22 cellular contexts compared by ENCODE assay signal in the genomic region with DNA sequence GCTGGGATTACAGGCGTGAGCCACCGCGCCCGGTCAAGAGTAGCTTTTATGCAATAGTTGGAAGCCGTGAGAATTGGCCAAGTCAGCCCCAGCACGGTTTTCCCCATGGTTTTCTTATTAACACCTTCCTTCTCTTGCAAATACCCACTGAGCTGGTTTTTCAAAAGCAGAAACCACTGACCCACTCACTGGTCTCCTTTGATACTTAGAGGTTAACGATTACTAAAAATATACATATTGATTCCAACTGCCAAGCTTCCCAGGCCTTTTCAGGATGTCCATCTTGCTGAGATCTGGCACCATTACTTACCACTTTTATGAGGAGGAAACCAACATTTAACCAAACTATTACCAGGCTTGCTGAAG. TPM values are rescaled to one million over a fixed set of nuclear protein-coding genes. Genes with fewer than 3 reads are reported as not detected.
DNase-seq lines count a peak whose midpoint lies in the region; ATAC-seq, FAIRE-seq and TF ChIP-seq lines count a peak whose summit lies in the region.
"Had no signal": no experiment of that assay in that cellular context is flagged by ENCODE, and none has a peak within 500 bp of the region (broad histone marks: within the 10 kb centered on the region; RNA-seq: fewer than 3 reads in every experiment).

No MANE protein-coding gene starts in this region.

- H3K9me3 ChIP-seq in pancreas = no peaks in the 10 kb centered on the region
- H3K9me3 ChIP-seq: ascending aorta, HAP-1, left lung, Peyer's patch, right lobe of liver, SJCRH30 had no signal

- 3 to 11% methylated on average over 7 of the region's 7 CpGs for WGBS in pancreas, 2 donors

- no peaks in the 10 kb centered on the region for H3K27me3 ChIP-seq in pancreas
- H3K27me3 ChIP-seq: ascending aorta, dorsolateral prefrontal cortex, left lung, Peyer's patch, right lobe of liver had no signal

- no peak for FAIRE-seq in pancreas (lab: Jason Lieb, UNC)

- peak overlapping the region in 1 of 4 donors; percentile 23 for H3K27ac ChIP-seq in pancreas
- H3K27ac ChIP-seq: ascending aorta, dorsolateral prefrontal cortex, left lung, Peyer's patch, right lobe of liver, SJCRH30 had no signal

- no peak for TF ChIP-seq CTCF in pancreas (IDR thresholded peaks at IDR 0.05)

- H3K36me3 ChIP-seq in pancreas = no peaks in the 10 kb centered on the region
- H3K36me3 ChIP-seq: ascending aorta, HAP-1, left lung, Peyer's patch, right lobe of liver, SJCRH30 had no signal

- no peak overlapping the region for H3K4me3 ChIP-seq in pancreas
- H3K4me3 ChIP-seq: ascending aorta, dorsolateral prefrontal cortex, HAP-1, left lung, Peyer's patch, right lobe of liver, SJCRH30 had no signal

- ATAC-seq in GM18870 (IDR thresholded peaks at IDR 0.05; ENCODE audit: unreplicated experiment) = peak; percentile 22
- peak; percentile 10 for ATAC-seq in GM21529 (IDR thresholded peaks at IDR 0.05; ENCODE audit: unreplicated experiment)
- peak; percentile 28 for ATAC-seq in HG03442 (IDR thresholded peaks at IDR 0.05; ENCODE audit: unreplicated experiment)
- peak; percentile 61 to 87 (median 78) for ATAC-seq in pancreas
- ATAC-seq in HG03159 (IDR thresholded peaks at IDR 0.05; ENCODE audit: unreplicated experiment) = no peak
- ATAC-seq: left lung; naive thymus-derived CD8-positive, alpha-beta T cell; right lobe of liver had no signal

- intact Hi-C loops in pancreas (cut with DNase I) = no loop called here

- peaks cover 0 to 2% (median 0%) of the 10 kb centered on the region in 3 donors for H3K4me1 ChIP-seq in pancreas
- H3K4me1 ChIP-seq: ascending aorta, HAP-1, left lung, Peyer's patch, right lobe of liver had no signal

- DNase-seq in pancreas (peak in 2 of 6 donors; percentile 54 to 59), GM19238 (ENCODE audit: insufficient read length, low spot score) (no peak), DMS53 treated with DMSO at 0.1 percent for 48 hours (lab: John Stamatoyannopoulos, UW; ENCODE audit: unreplicated experiment) (no peak)
- DNase-seq in activated naive CD4-positive, alpha-beta T cell treated with anti-CD3 and anti-CD28 coated beads, Interleukin-2, amount 50 U/mL, for 16 hours = no peak
- DNase-seq: AML-193; CD8-positive, alpha-beta memory T cell; DMS79; dorsolateral prefrontal cortex; left lung; naive thymus-derived CD8-positive, alpha-beta T cell; NCI-H1436; NCI-H510A treated with DMSO at 0.1 percent for 48 hours; Peyer's patch; right lobe of liver; SJCRH30; trophoblast cell had no signal

RNA-seq across cellular contexts. Expression of a gene that starts 25.9 kb away (rescaled TPM):
- 10 to 100 TPM; 43.3 to 74.7 (median 53.7) TPM for total RNA-seq in pancreas
- polyA plus RNA-seq in pancreas = 10 to 100 TPM; 47.8 to 84.7 TPM
